ENCODE assay signal across 19 cellular contexts in the genomic region with DNA sequence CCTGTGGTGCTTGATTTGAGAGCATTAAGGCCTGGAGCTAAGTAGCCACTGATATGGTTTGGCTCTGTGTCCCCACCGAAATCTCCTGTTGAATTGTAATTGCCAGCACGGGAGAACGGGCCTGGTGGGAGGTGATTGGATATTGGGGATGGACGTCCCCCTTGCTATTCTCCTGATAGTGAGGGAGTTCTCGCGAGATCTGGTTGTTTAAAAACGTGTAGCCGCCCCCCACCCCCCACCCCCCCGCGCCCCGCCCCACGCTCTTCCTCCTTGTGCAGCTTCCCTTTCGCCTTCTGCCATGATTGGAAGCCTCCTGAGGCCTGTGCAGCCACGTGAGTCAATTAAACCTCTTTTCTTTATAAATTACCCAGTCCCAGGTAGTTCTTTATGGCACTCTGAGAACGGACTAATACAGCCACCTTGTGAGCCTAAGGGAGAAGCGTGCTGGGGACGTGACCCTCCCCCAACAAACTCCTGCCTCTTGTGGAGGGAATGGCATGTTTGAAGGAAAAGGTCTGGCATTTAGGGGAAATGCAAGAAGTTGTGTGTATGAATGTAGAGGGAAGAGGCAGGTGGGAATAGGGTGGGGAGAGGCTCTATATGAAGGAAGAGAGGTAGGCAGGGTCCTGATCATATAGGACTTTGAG.
A peak's percentile ranks its signal among the peaks of the same experiment; 100 is the strongest.
DNase-seq lines count a peak whose midpoint lies in the region; ATAC-seq, FAIRE-seq and TF ChIP-seq lines count a peak whose summit lies in the region.
"Had no signal": no experiment of that assay in that cellular context is flagged by ENCODE, and none has a peak within 500 bp of the region (broad histone marks: within the 10 kb centered on the region; RNA-seq: fewer than 3 reads in every experiment).

No MANE protein-coding gene starts in this region.

- H3F3A ChIP-seq in SK-N-SH (replicated peaks; ENCODE audit: insufficient read depth): no peaks in the 10 kb centered on the region

- no peak overlapping the region for H3K4me2 ChIP-seq in SK-N-SH

- no peak for ATAC-seq in SK-N-SH treated with all-trans-retinoic acid at 6 μM for 48 hours
- ATAC-seq in WTC11: peak; percentile 81
- ATAC-seq: Right ventricle myocardium inferior had no signal

- no peaks in the 10 kb centered on the region for H3K9me2 ChIP-seq in SK-N-SH

- H3K27ac ChIP-seq in SK-N-SH (ENCODE audit: low read depth in 2 of 2, low read length in 1 of 2): no peak overlapping the region
- H3K27ac ChIP-seq: 22Rv1 had no signal

- POLR2A ChIA-PET in SK-N-SH (lab: Yijun Ruan, JAX): no interaction called here
- POLR2A ChIA-PET in WTC11 (lab: Charles Lee): no interaction called here

- H3K9me3 ChIP-seq in SK-N-SH: no peaks in the 10 kb centered on the region

- DNase-seq in SK-N-SH (no peak), WTC11 (ENCODE audit: low spot score) (no peak), iPS-NIHi7 (ENCODE audit: extremely low spot score) (peak; percentile 64), ecto neural progenitor cell (ENCODE audit: low spot score) (no peak), NCI-H2171 treated with DMSO at 0.1 percent for 48 hours (lab: John Stamatoyannopoulos, UW) (no peak), D721Med (ENCODE audit: insufficient read length, low spot score) (no peak), NCI-H82 (lab: John Stamatoyannopoulos, UW) (no peak)
- DNase-seq: COR-L47; GF-D8; NCI-H1417 treated with DMSO at 0.1 percent for 48 hours; NCI-H2029; NCI-H2171; NCI-H446 treated with DMSO at 0.1 percent for 48 hours; NK-92 treated with Interleukin-12 subunit alpha and Interleukin-12 subunit beta, amount 100 ng/mL, for 24 hours had no signal

- TF ChIP-seq CTCF in SK-N-SH (IDR thresholded peaks at IDR 0.05) (no peak), WTC11 (IDR thresholded peaks at IDR 0.05) (no peak), D721Med (IDR thresholded peaks at IDR 0.05; ENCODE audit: insufficient read depth, missing control alignments) (no peak)

- no peaks in the 10 kb centered on the region; the same call in 1 of the 2 replicates for H3K27me3 ChIP-seq in SK-N-SH (ENCODE audit: insufficient read depth)

- no peaks in the 10 kb centered on the region for H4K20me1 ChIP-seq in SK-N-SH (ENCODE audit: insufficient read depth)

- H3K27ac Mint-ChIP-seq in WTC11: peak overlapping the region; percentile 47; the same call in 1 of the 2 replicates
- H3K27ac Mint-ChIP-seq: CD14-positive monocyte had no signal

- H3K4me1 ChIP-seq in SK-N-SH (ENCODE audit: control insufficient read depth in 1 of 2, insufficient read depth in 2 of 2, low read depth in 1 of 2, low read length in 1 of 2): no peaks in the 10 kb centered on the region

- TF ChIP-seq RAD21 in SK-N-SH (IDR thresholded peaks at IDR 0.05; ENCODE audit: low read length): peak; percentile 2; the same call in 1 of the 2 replicates

- peaks cover 16% of the 10 kb centered on the region for H3K4me1 Mint-ChIP-seq in WTC11

- H3K9ac ChIP-seq in SK-N-SH: no peak overlapping the region

- no peaks in the 10 kb centered on the region for H3K9me3 Mint-ChIP-seq in WTC11

- peak overlapping the region; percentile 54 for H3K4me3 Mint-ChIP-seq in WTC11
- H3K4me3 Mint-ChIP-seq: CD14-positive monocyte had no signal

- H2AFZ ChIP-seq in SK-N-SH (ENCODE audit: low read depth): no peak overlapping the region

- CTCF ChIA-PET in SK-N-SH (lab: Yijun Ruan, JAX): interaction anchor here (1.0 kb wide), 1 partner anchor 27 kb away, joined by 3 read pairs; no protein-coding TSS in a partner anchor
- CTCF ChIA-PET in WTC11 (lab: Charles Lee): interaction anchor here (1.7 kb wide), 1 partner anchor 9 kb away, joined by 8 read pairs; no protein-coding TSS in a partner anchor

- 81% methylated on average over 17 of the region's 17 CpGs for WGBS in SK-N-SH (ENCODE audit: low lambda C conversion rate)

- H3K79me2 ChIP-seq in SK-N-SH (ENCODE audit: insufficient read depth): no peaks in the 10 kb centered on the region

- no peaks in the 10 kb centered on the region for H3K27me3 Mint-ChIP-seq in WTC11 (ENCODE audit: low read depth)

- no peak overlapping the region for H3K4me3 ChIP-seq in SK-N-SH (ENCODE audit: low read depth in 2 of 2, low read length in 1 of 2)

- TF ChIP-seq EP300 in SK-N-SH (IDR thresholded peaks at IDR 0.05; ENCODE audit: borderline replicate concordance in 1 of 2, low read depth in 1 of 2, low read length in 1 of 2): no peak

- no peaks in the 10 kb centered on the region for H3K36me3 Mint-ChIP-seq in WTC11
- H3K36me3 Mint-ChIP-seq: CD14-positive monocyte had no signal

- H3K36me3 ChIP-seq in SK-N-SH (replicated peaks in 1 of 2; ENCODE audit: control insufficient read depth in 1 of 2, insufficient read depth in 2 of 2, low read length in 1 of 2): no peaks in the 10 kb centered on the region

- FAIRE-seq in D721Med (lab: Jason Lieb, UNC): no peak
- FAIRE-seq: RCC 7860 had no signal

TF ChIP-seq in SK-N-SH, 30 proteins besides CTCF, POLR2A, EP300 and RAD21:
- TF ChIP-seq GABPA (IDR thresholded peaks at IDR 0.05; ENCODE audit: low read depth): no peak
- no peak for TF ChIP-seq YY1 (IDR thresholded peaks at IDR 0.05; ENCODE audit: low read depth)

TF ChIP-seq in SK-N-SH treated with all-trans-retinoic acid at 6 μM for 48 hours, 23 proteins besides CTCF, POLR2A, EP300 and RAD21:
- no peak for TF ChIP-seq ISL1 (CRISPR knock-in tag; IDR thresholded peaks at IDR 0.05)
- TF ChIP-seq SNAI2 (CRISPR knock-in tag; IDR thresholded peaks at IDR 0.05): no peak
- TF ChIP-seq RARB (CRISPR knock-in tag; IDR thresholded peaks at IDR 0.05): no peak
- TF ChIP-seq ZNF565 (CRISPR knock-in tag; conservative IDR thresholded peaks at IDR 0.05; ENCODE audit: low read depth): no peak
- no peak for TF ChIP-seq OSR1 (CRISPR knock-in tag; IDR thresholded peaks at IDR 0.05)

TF ChIP-seq in WTC11, 78 proteins besides CTCF, POLR2A, EP300 and RAD21:
- TF ChIP-seq, protein P1, sequence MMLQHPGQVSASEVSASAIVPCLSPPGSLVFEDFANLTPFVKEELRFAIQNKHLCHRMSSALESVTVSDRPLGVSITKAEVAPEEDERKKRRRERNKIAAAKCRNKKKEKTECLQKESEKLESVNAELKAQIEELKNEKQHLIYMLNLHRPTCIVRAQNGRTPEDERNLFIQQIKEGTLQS (CRISPR knock-in tag; conservative IDR thresholded peaks at IDR 0.05): no peak
- no peak for TF ChIP-seq SP1 (CRISPR knock-in tag; conservative IDR thresholded peaks at IDR 0.05)
- no peak for TF ChIP-seq ZNF671 (CRISPR knock-in tag; IDR thresholded peaks at IDR 0.05)
- no peak for TF ChIP-seq CBFB (CRISPR knock-in tag; IDR thresholded peaks at IDR 0.05; ENCODE audit: low read depth)
- TF ChIP-seq, protein P2, sequence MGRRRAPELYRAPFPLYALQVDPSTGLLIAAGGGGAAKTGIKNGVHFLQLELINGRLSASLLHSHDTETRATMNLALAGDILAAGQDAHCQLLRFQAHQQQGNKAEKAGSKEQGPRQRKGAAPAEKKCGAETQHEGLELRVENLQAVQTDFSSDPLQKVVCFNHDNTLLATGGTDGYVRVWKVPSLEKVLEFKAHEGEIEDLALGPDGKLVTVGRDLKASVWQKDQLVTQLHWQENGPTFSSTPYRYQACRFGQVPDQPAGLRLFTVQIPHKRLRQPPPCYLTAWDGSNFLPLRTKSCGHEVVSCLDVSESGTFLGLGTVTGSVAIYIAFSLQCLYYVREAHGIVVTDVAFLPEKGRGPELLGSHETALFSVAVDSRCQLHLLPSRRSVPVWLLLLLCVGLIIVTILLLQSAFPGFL (CRISPR knock-in tag; IDR thresholded peaks at IDR 0.05; ENCODE audit: borderline replicate concordance): no peak
- TF ChIP-seq SOX15 (CRISPR knock-in tag; IDR thresholded peaks at IDR 0.05): no peak
- TF ChIP-seq ZNF138 (CRISPR knock-in tag; conservative IDR thresholded peaks at IDR 0.05): no peak
- no peak for TF ChIP-seq ELF4 (CRISPR knock-in tag; IDR thresholded peaks at IDR 0.05; ENCODE audit: low read depth)
- TF ChIP-seq, protein P3, sequence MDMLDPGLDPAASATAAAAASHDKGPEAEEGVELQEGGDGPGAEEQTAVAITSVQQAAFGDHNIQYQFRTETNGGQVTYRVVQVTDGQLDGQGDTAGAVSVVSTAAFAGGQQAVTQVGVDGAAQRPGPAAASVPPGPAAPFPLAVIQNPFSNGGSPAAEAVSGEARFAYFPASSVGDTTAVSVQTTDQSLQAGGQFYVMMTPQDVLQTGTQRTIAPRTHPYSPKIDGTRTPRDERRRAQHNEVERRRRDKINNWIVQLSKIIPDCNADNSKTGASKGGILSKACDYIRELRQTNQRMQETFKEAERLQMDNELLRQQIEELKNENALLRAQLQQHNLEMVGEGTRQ (CRISPR knock-in tag; IDR thresholded peaks at IDR 0.05): no peak
- TF ChIP-seq, protein P4, sequence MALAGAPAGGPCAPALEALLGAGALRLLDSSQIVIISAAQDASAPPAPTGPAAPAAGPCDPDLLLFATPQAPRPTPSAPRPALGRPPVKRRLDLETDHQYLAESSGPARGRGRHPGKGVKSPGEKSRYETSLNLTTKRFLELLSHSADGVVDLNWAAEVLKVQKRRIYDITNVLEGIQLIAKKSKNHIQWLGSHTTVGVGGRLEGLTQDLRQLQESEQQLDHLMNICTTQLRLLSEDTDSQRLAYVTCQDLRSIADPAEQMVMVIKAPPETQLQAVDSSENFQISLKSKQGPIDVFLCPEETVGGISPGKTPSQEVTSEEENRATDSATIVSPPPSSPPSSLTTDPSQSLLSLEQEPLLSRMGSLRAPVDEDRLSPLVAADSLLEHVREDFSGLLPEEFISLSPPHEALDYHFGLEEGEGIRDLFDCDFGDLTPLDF (CRISPR knock-in tag; IDR thresholded peaks at IDR 0.05): no peak
- TF ChIP-seq ETV6 (CRISPR knock-in tag; IDR thresholded peaks at IDR 0.05): no peak
- no peak for TF ChIP-seq RELA (CRISPR knock-in tag; IDR thresholded peaks at IDR 0.05; ENCODE audit: borderline replicate concordance)
